9 cellular contexts compared by ENCODE assay signal in genomic region chr9:112753725-112754124, GRCh38. TPM values are rescaled to one million over a fixed set of nuclear protein-coding genes. Genes with fewer than 3 reads are reported as not detected.
DNase-seq lines count a peak whose midpoint lies in the region; ATAC-seq and TF ChIP-seq lines count a peak whose summit lies in the region.
"Had no signal": no experiment of that assay in that cellular context is flagged by ENCODE, and none has a peak within 500 bp of the region (broad histone marks: within the 10 kb centered on the region; RNA-seq: fewer than 3 reads in every experiment).

No MANE protein-coding gene starts in this region.

- no peaks in the 10 kb centered on the region for H3K9me3 ChIP-seq in IMR-90 (ENCODE audit: control insufficient read depth, insufficient read depth, low read length)
- H3K9me3 ChIP-seq: Peyer's patch had no signal

- H4K8ac ChIP-seq in IMR-90 (ENCODE audit: low read depth in 2 of 2, low read length in 2 of 2), result peak overlapping the region; percentile 31 to 89; a peak in 3 of 4 replicates

- H3K36me3 ChIP-seq in IMR-90 (ENCODE audit: control insufficient read depth, insufficient read depth, low read length), result no peaks in the 10 kb centered on the region
- H3K36me3 ChIP-seq: Peyer's patch had no signal

- no peaks in the 10 kb centered on the region for H3K27me3 ChIP-seq in IMR-90 (ENCODE audit: control insufficient read depth, insufficient read depth, low read length)
- H3K27me3 ChIP-seq: Peyer's patch had no signal

- peak overlapping the region; percentile 67 for H2AK5ac ChIP-seq in IMR-90 (ENCODE audit: low read depth, low read length)

- no peak for TF ChIP-seq RAD21 in IMR-90 (IDR thresholded peaks at IDR 0.05; ENCODE audit: low read length)

- H2BK15ac ChIP-seq in IMR-90 (ENCODE audit: low read depth, low read length), result peak overlapping the region; percentile 70; the same call in 2 of the 3 replicates

- intact Hi-C loops in IMR-90 (cut with micrococcal nuclease) (loop anchor here (5.0 kb wide), 4 partner anchors 36 to 149 kb away; partner anchors contain the start of gene INIP), cardiac septum (cut with DNase I) (loop anchor here (5.0 kb wide), 3 partner anchors 36 to 64 kb away; partner anchors contain the start of gene INIP)

- H3K79me1 ChIP-seq in IMR-90 (ENCODE audit: low read depth in 1 of 2, low read length in 2 of 2), result peaks cover 18 to 73% of the 10 kb centered on the region in 2 experiments

- H3K9ac ChIP-seq in IMR-90 (ENCODE audit: low read depth, low read length), result no peak overlapping the region

- H4K20me1 ChIP-seq in IMR-90 (ENCODE audit: insufficient read depth, low read length), result peaks cover 22% of the 10 kb centered on the region; the same call in 1 of the 2 replicates

- H3K9me1 ChIP-seq in IMR-90 (ENCODE audit: insufficient read depth, low read length), result peaks cover 27% of the 10 kb centered on the region

- H3K4me2 ChIP-seq in IMR-90 (ENCODE audit: low read depth, low read length), result peak overlapping the region; percentile 38; the same call in 1 of the 2 replicates

- peak overlapping the region; percentile 85 for H2BK20ac ChIP-seq in IMR-90 (ENCODE audit: low read depth, low read length)

- H3K4me1 ChIP-seq in IMR-90 (ENCODE audit: control insufficient read depth, insufficient read depth, low read length), result peaks cover 24% of the 10 kb centered on the region

- peak overlapping the region; percentile 75 for H3K18ac ChIP-seq in IMR-90 (ENCODE audit: low read depth, low read length)

- CTCF ChIA-PET in IMR-90 (lab: Yijun Ruan, JAX), result interaction anchor here (0.5 to 1.8 kb wide), 2 partner anchors 11 to 16 kb away, joined by 5 to 7 read pairs; no protein-coding TSS in a partner anchor

- TF ChIP-seq CTCF in IMR-90 (conservative IDR thresholded peaks at IDR 0.05; ENCODE audit: low read depth, low read length) (no peak), astrocyte of the cerebellum (IDR thresholded peaks at IDR 0.05; ENCODE audit: low read depth, low read length, missing control alignments) (no peak)

- H2BK5ac ChIP-seq in IMR-90 (ENCODE audit: low read depth, low read length, poor library complexity, severe bottlenecking), result peak overlapping the region; percentile 94

- no peak overlapping the region for H2AK9ac ChIP-seq in IMR-90 (replicated peaks; ENCODE audit: low read depth, low read length, poor library complexity)

- peak overlapping the region; percentile 4 for H3K23ac ChIP-seq in IMR-90 (ENCODE audit: low read depth, low read length)

- H3K4me3 ChIP-seq in IMR-90 (ENCODE audit: insufficient read depth, low read depth, low read length) (no peak overlapping the region), astrocyte of the cerebellum (ENCODE audit: low read depth, low read length) (no peak overlapping the region)
- H3K4me3 ChIP-seq: Peyer's patch had no signal

- ATAC-seq in IMR-90 (ENCODE audit: low read depth) (peak; percentile 33), HG03571 (IDR thresholded peaks at IDR 0.05; ENCODE audit: unreplicated experiment) (no peak)

- DNase-seq in AG20443 (ENCODE audit: low spot score) (peak; percentile 83), IMR-90 (peak; percentile 94), astrocyte of the cerebellum (ENCODE audit: low read depth) (peak; percentile 73), myocyte (ENCODE audit: low read depth) (peak; percentile 17), SHP77 (lab: John Stamatoyannopoulos, UW) (no peak), cardiac septum (ENCODE audit: low spot score) (no peak), NCI-H2171 (lab: John Stamatoyannopoulos, UW) (no peak)
- DNase-seq: Peyer's patch had no signal

- peak overlapping the region; percentile 56 for H4K5ac ChIP-seq in IMR-90 (ENCODE audit: low read depth, low read length)

- peak overlapping the region; percentile 73 for H3K14ac ChIP-seq in IMR-90 (replicated peaks; ENCODE audit: low read depth, low read length)

- no CpG with 5 or more reads among the region's 2 CpGs for WGBS in IMR-90 (ENCODE audit: extremely low coverage in 2 of 2, insufficient read length in 1 of 2), 2 experiments

- no peak overlapping the region for H3K56ac ChIP-seq in IMR-90 (ENCODE audit: extremely low read depth, insufficient read depth, low read length)

- POLR2A ChIA-PET in IMR-90 (lab: Charles Lee; ENCODE audit: unreplicated experiment), result no interaction called here

- dilution Hi-C loops in IMR-90 (cut with HindIII; ENCODE audit: low sequenced_read_pairs, unreplicated experiment), result no loop called here

- H2BK120ac ChIP-seq in IMR-90 (ENCODE audit: low read depth, low read length), result peak overlapping the region; percentile 92

- BruUV-seq in IMR-90 (replicated peaks; lab: Mats Ljungman, UMichigan), result no TSS peak

- peak overlapping the region; percentile 72 for H3K27ac ChIP-seq in IMR-90 (ENCODE audit: insufficient read depth, low read length)
- H3K27ac ChIP-seq: Peyer's patch had no signal

- H3K4ac ChIP-seq in IMR-90 (ENCODE audit: low read depth, low read length), result peak overlapping the region; percentile 66

- TF ChIP-seq POLR2A in IMR-90 (IDR thresholded peaks at IDR 0.05; ENCODE audit: low read depth, low read length), result no peak

- H2AFZ ChIP-seq in IMR-90 (replicated peaks; ENCODE audit: low read length, poor library complexity), result no peak overlapping the region

- H4K91ac ChIP-seq in IMR-90 (ENCODE audit: insufficient read depth, low read depth, low read length), result peak overlapping the region; percentile 71

- in situ Hi-C loops in IMR-90 (cut with MboI; ENCODE audit: low sequenced_read_pairs) (no loop called here), astrocyte of the cerebellum (cut with HindIII; ENCODE audit: low sequenced_read_pairs) (no loop called here)

TF ChIP-seq in IMR-90, 13 proteins besides CTCF, POLR2A, EP300 and RAD21:
- TF ChIP-seq FOS (IDR thresholded peaks at IDR 0.05; ENCODE audit: low read depth, low read length) (peak; percentile 82), CEBPB (IDR thresholded peaks at IDR 0.05; ENCODE audit: low read depth, low read length) (peak; percentile 32), USF2 (IDR thresholded peaks at IDR 0.05; ENCODE audit: low read depth, low read length) (no peak), BHLHE40 (IDR thresholded peaks at IDR 0.05; ENCODE audit: low read depth, low read length) (0 out of 2 replicates have a peak, but pooled peaks have one; percentile 22), MAFK (IDR thresholded peaks at IDR 0.05; ENCODE audit: low read depth, low read length) (peak; percentile 55), RFX5 (IDR thresholded peaks at IDR 0.05; ENCODE audit: low read depth, low read length) (no peak)

RNA-seq across cellular contexts. Expression of gene SNX30, which starts 3.2 kb away (rescaled TPM):
- total RNA-seq in IMR-90 (2012; rRNA removed) (18.8 and 23.6 TPM in 2 replicates), myocyte (4.3 and 6.2 TPM in 2 replicates), cardiac septum (4.5 TPM)
- 7.6 and 8.0 TPM in 2 replicates for polyA plus RNA-seq in IMR-90 (2012; rRNA removed)
- 2.0 and 2.5 TPM in 2 replicates for polyA plus RNA-seq in IMR-90 (2012; cell fraction: cytosol; rRNA removed)
- polyA plus RNA-seq in IMR-90 (2012; cell fraction: nucleus; rRNA removed; ENCODE audit: low replicate concordance), result 4.3 and 18.5 TPM in 2 replicates
- polyA plus RNA-seq in myocyte (2012), result 6.7 TPM

RNA-seq across cellular contexts. Expression of gene INIP, which starts 35.8 kb away (rescaled TPM):
- total RNA-seq in IMR-90 (2012; rRNA removed), result 15.4 and 23.3 TPM in 2 replicates
- 10.7 and 11.1 TPM in 2 replicates for polyA plus RNA-seq in IMR-90 (2012; rRNA removed)
- polyA plus RNA-seq in IMR-90 (2012; cell fraction: cytosol; rRNA removed), result 2.2 and 4.5 TPM in 2 replicates
- 0.74 and 3.5 TPM in 2 replicates for polyA plus RNA-seq in IMR-90 (2012; cell fraction: nucleus; rRNA removed; ENCODE audit: low replicate concordance)
- total RNA-seq in myocyte, result 15.6 and 27.0 TPM in 2 replicates
- 14.7 TPM for polyA plus RNA-seq in myocyte (2012)
- total RNA-seq in cardiac septum, result 15.1 TPM

Comparison
In these comparisons a context has a peak if more than half of its experiments do, and no peak if none do; other contexts are left out.
1. DNase-seq: peak in AG20443 (single experiment), IMR-90 (single experiment), astrocyte of the cerebellum (single experiment) and myocyte (single experiment); none in SHP77 (0 of 2), cardiac septum (single experiment) and NCI-H2171 (single experiment).